10 cellular contexts compared by ENCODE assay signal in genomic region chr17:46056800-46057304, GRCh38. TPM values are rescaled to one million over a fixed set of nuclear protein-coding genes. Genes with fewer than 3 reads are reported as not detected.
DNase-seq lines count a peak whose midpoint lies in the region; ATAC-seq, FAIRE-seq and TF ChIP-seq lines count a peak whose summit lies in the region.
"Had no signal": no experiment of that assay in that cellular context is flagged by ENCODE, and none has a peak within 500 bp of the region (broad histone marks: within the 10 kb centered on the region; RNA-seq: fewer than 3 reads in every experiment).

No MANE protein-coding gene starts in this region.

- no peaks in the 10 kb centered on the region for H3K9me3 ChIP-seq in Peyer's patch

- FAIRE-seq in endometrium (lab: Jason Lieb, UNC), result peak; percentile 92

- no peak for ATAC-seq in GM18502 (IDR thresholded peaks at IDR 0.05; ENCODE audit: poor library complexity, unreplicated experiment)

- H3K36me3 ChIP-seq in Peyer's patch, result peaks cover 0 to 35% (median 0%) of the 10 kb centered on the region in 3 donors

- H3K27me3 ChIP-seq in Peyer's patch, result no peaks in the 10 kb centered on the region

- H3K4me1 ChIP-seq in Peyer's patch, result no peaks in the 10 kb centered on the region

- peaks cover 67% of the 10 kb centered on the region for H3K36me3 Mint-ChIP-seq in nephron progenitor cell (ENCODE audit: low read depth)

- H3K27ac Mint-ChIP-seq in nephron progenitor cell, result no peak overlapping the region

- TF ChIP-seq CTCF in Peyer's patch (IDR thresholded peaks at IDR 0.05) (no peak), nephron progenitor cell (IDR thresholded peaks at IDR 0.05) (no peak)

- no peak overlapping the region for H3K4me3 Mint-ChIP-seq in nephron progenitor cell
- H3K4me3 Mint-ChIP-seq: neural crest cell had no signal

- peaks cover 6% of the 10 kb centered on the region for H3K9me3 Mint-ChIP-seq in nephron progenitor cell
- H3K9me3 Mint-ChIP-seq: neural crest cell had no signal

- TF ChIP-seq POLR2A in Peyer's patch (IDR thresholded peaks at IDR 0.05), result no peak

- no peak overlapping the region for H3K4me3 ChIP-seq in Peyer's patch

- no peaks in the 10 kb centered on the region for H3K4me1 Mint-ChIP-seq in nephron progenitor cell

- no peaks in the 10 kb centered on the region for H3K27me3 Mint-ChIP-seq in nephron progenitor cell (ENCODE audit: low read depth, poor library complexity)

- DNase-seq in ELR (ENCODE audit: low read depth), result peak; percentile 87
- peak; percentile 67 to 83 for DNase-seq in NOMO-1 (lab: John Stamatoyannopoulos, UW; ENCODE audit: unreplicated experiment in 2 of 2)
- peak; percentile 43 for DNase-seq in pulmonary artery endothelial cell (ENCODE audit: low read depth, low spot score)
- no peak for DNase-seq in Peyer's patch
- DNase-seq in nephron progenitor cell, result no peak
- DNase-seq in GDM1 (lab: John Stamatoyannopoulos, UW), result no peak
- DNase-seq: activated CD8-positive, alpha-beta memory T cell treated with anti-CD3 and anti-CD28 coated beads, Interleukin-2, amount 50 U/mL, for 4 hours had no signal

- no peak overlapping the region for H3K27ac ChIP-seq in Peyer's patch

RNA-seq across cellular contexts. Expression of gene STH, which starts 57.8 kb away (rescaled TPM):
- total RNA-seq in pulmonary artery endothelial cell (not detected in 2 replicates), Peyer's patch (not detected)
- total RNA-seq: neural crest cell had no signal

Comparison
In these comparisons a context has a peak if more than half of its experiments do, and no peak if none do; other contexts are left out.
1. DNase-seq: peak in ELR (single experiment), NOMO-1 (2 of 2) and pulmonary artery endothelial cell (single experiment); none in Peyer's patch (0 of 3), nephron progenitor cell (single experiment) and GDM1 (single experiment).